Comparison of ENCODE assay signal across 11 cellular contexts in the genomic region with DNA sequence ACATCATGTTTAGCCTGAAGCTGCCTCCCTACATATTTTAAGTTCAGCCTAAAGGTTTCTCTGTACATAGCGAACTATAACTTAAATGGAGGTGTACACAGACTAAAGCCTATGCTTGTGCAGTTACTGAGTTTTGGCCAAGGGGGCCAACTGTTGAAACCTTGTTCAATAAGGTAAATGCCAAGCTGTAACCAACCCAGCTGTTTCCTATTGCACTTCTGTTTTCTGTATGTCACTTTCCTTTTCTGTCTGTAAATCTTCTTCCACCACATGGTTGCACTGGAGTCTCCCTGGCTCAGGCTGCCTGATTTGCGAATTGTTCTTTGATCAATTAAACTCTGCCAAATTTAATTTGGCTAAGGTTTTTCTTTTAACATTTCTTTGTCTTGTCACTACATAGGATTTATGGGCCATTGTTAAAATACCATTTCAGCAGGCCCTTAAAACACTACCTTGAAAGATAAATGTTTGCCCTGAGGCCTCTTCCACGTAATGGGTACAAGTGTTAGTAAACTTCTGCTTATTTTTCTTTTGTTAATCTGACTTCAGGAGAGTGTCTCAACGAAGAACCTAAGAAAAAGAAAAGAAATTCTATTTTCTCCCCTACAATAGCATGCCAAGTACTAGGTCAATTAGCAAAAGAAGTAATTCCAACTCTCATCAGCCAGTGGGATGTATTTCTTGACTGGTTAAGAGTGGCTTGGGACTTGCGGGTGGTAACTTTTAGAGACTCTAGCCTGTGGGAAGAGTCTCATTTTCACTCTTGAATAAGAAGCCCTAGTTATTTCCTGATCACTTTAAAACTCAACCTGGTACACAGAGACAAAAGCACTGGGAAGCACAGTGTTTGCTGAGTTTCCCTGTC. TPM values are rescaled to one million over a fixed set of nuclear protein-coding genes. Genes with fewer than 3 reads are reported as not detected.
DNase-seq lines count a peak whose midpoint lies in the region; ATAC-seq and TF ChIP-seq lines count a peak whose summit lies in the region.
"Had no signal": no experiment of that assay in that cellular context is flagged by ENCODE, and none has a peak within 500 bp of the region (broad histone marks: within the 10 kb centered on the region; RNA-seq: fewer than 3 reads in every experiment).

No MANE protein-coding gene starts in this region.

- H3K9me3 ChIP-seq in neuron (ENCODE audit: low read length) (no peaks in the 10 kb centered on the region), right atrium auricular region (no peaks in the 10 kb centered on the region)

- H3K27me3 ChIP-seq in neuron (ENCODE audit: insufficient read depth, low read length) (no peaks in the 10 kb centered on the region), right atrium auricular region (no peaks in the 10 kb centered on the region)

- TF ChIP-seq CTCF in right atrium auricular region (IDR thresholded peaks at IDR 0.05): no peak

- in situ Hi-C loops in KBM-7 (cut with MboI; ENCODE audit: low pct_unique_long_range_greater_than_20kb, low sequenced_read_pairs): no loop called here

- no peak overlapping the region for H3K27ac ChIP-seq in right atrium auricular region
- H3K27ac ChIP-seq: 22Rv1, SK-N-MC had no signal

- H3K4me1 ChIP-seq in neuron (ENCODE audit: insufficient read depth, low read length) (peaks cover 7% of the 10 kb centered on the region), right atrium auricular region (no peaks in the 10 kb centered on the region)

- DNase-seq in NCI-H1694 treated with DMSO at 0.1 percent for 48 hours (lab: John Stamatoyannopoulos, UW) (peak; percentile 7), NCI-H1694 (lab: John Stamatoyannopoulos, UW) (no peak), KBM-7 (peak; percentile 86), NCI-H1048 (lab: John Stamatoyannopoulos, UW) (no peak), right atrium auricular region (ENCODE audit: low spot score) (no peak), HPDE6-E6E7 (ENCODE audit: extremely low spot score) (no peak)

- peak overlapping the region; percentile 33 for H2AFZ ChIP-seq in neuron (ENCODE audit: low read depth, low read length)

- no peak overlapping the region for H3K4me3 ChIP-seq in neuron (ENCODE audit: low read length)
- H3K4me3 ChIP-seq in right atrium auricular region: no peak overlapping the region
- H3K4me3 ChIP-seq: SK-N-MC had no signal

- peak; percentile 84 for ATAC-seq in HG02610 (IDR thresholded peaks at IDR 0.05; ENCODE audit: unreplicated experiment)
- ATAC-seq: HCT116 had no signal

- H3K36me3 ChIP-seq in neuron (ENCODE audit: insufficient read depth, low read length) (no peaks in the 10 kb centered on the region), right atrium auricular region (no peaks in the 10 kb centered on the region)

RNA-seq across cellular contexts. Expression of a gene that starts 45.7 kb away (rescaled TPM):
- total RNA-seq in right atrium auricular region: under 1 TPM in 1 of 2 donors, not detected in 1; 0.12 TPM

Comparison
In these comparisons a context has a peak if more than half of its experiments do, and no peak if none do; other contexts are left out.
1. DNase-seq: peak in NCI-H1694 treated with DMSO at 0.1 percent for 48 hours (single experiment) and KBM-7 (single experiment); none in NCI-H1694 (single experiment), NCI-H1048 (single experiment), right atrium auricular region (single experiment) and HPDE6-E6E7 (single experiment).